16 cellular contexts compared by ENCODE assay signal in genomic region chr3:50442940-50443579, GRCh38.
DNase-seq lines count a peak whose midpoint lies in the region.
"Had no signal": no experiment of that assay in that cellular context is flagged by ENCODE, and none has a peak within 500 bp of the region (broad histone marks: within the 10 kb centered on the region; RNA-seq: fewer than 3 reads in every experiment).

No MANE protein-coding gene starts in this region.

- no peaks in the 10 kb centered on the region for H3K4me1 ChIP-seq in endocrine pancreas (ENCODE audit: control insufficient read depth, insufficient read depth, low read length)
- H3K4me1 ChIP-seq: Peyer's patch had no signal

- H3K36me3 ChIP-seq in endocrine pancreas (ENCODE audit: control insufficient read depth, insufficient read depth, low read length): no peaks in the 10 kb centered on the region
- H3K36me3 ChIP-seq: Peyer's patch had no signal

- H3K9ac ChIP-seq in endocrine pancreas (ENCODE audit: control insufficient read depth, insufficient read depth, low read length): peak overlapping the region; percentile 30

- no peak overlapping the region for H3K4me3 ChIP-seq in endocrine pancreas (ENCODE audit: control insufficient read depth, insufficient read depth, low read length)
- H3K4me3 ChIP-seq: Peyer's patch had no signal

- no peaks in the 10 kb centered on the region for H3K9me3 ChIP-seq in endocrine pancreas (ENCODE audit: control insufficient read depth, low read length)
- H3K9me3 ChIP-seq: Peyer's patch had no signal

- peak; percentile 16 for DNase-seq in DMS79 (lab: John Stamatoyannopoulos, UW)
- peak; percentile 79 for DNase-seq in NCI-H2171 (lab: John Stamatoyannopoulos, UW)
- DNase-seq in posterior cingulate gyrus: peak; percentile 30 to 97 (median 76)
- no peak for DNase-seq in stimulated activated CD4-positive, alpha-beta T cell treated with anti-CD3 and anti-CD28 coated beads, Interleukin-15, amount 100 ng/mL, for 24 hours
- no peak for DNase-seq in NCI-H146 (lab: John Stamatoyannopoulos, UW)
- DNase-seq in UCSD-AML1 (lab: John Stamatoyannopoulos, UW; ENCODE audit: unreplicated experiment): no peak
- DNase-seq: activated effector memory CD4-positive, alpha-beta T cell treated with Interleukin-2 at 50 U/mL for 16 hours; CD8-positive, alpha-beta memory T cell; effector memory CD4-positive, alpha-beta T cell; glutamatergic neuron; immature natural killer cell; NCI-H187 treated with DMSO at 0.1 percent for 48 hours; NCI-H82; Peyer's patch; stimulated activated naive CD4-positive, alpha-beta T cell had no signal

- intact Hi-C loops in posterior cingulate gyrus (cut with DNase I): no loop called here

- no peaks in the 10 kb centered on the region for H3K27me3 ChIP-seq in endocrine pancreas (ENCODE audit: control insufficient read depth, insufficient read depth, low read length)
- H3K27me3 ChIP-seq: Peyer's patch had no signal

Comparison
In these comparisons a context has a peak if more than half of its experiments do, and no peak if none do; other contexts are left out.
1. DNase-seq: peak in DMS79 (single experiment), NCI-H2171 (single experiment) and posterior cingulate gyrus (10 of 10); none in stimulated activated CD4-positive, alpha-beta T cell treated with anti-CD3 and anti-CD28 coated beads, Interleukin-15, amount 100 ng/mL, for 24 hours (single experiment), NCI-H146 (single experiment) and UCSD-AML1 (single experiment).